ENCODE assay signal across 1 cellular context in the genomic region with DNA sequence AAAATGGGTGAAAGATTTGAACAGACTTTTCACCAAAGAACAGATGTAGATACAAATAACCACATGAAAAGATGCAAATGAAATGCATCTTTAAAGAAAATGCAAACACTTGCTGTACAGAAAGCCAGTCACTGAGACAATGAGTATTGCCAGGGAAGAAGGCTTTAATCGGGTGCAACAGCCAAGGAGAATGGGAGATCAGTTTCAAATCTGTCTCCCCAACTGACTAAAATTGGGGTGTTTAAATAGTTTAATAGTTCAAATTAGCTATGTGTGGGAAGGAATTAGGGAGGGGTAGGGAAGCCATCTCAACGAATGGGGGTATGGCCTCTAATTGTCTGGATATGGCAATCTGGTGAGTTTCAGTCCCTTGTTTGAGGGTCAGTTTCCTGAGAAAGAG.
TF ChIP-seq lines count a peak whose summit lies in the region.

No MANE protein-coding gene starts in this region.

TF ChIP-seq in K562, 482 proteins besides CTCF, POLR2A, EP300 and RAD21 (continued from another document):
- TF ChIP-seq SMC3 (conservative IDR thresholded peaks at IDR 0.05; ENCODE audit: insufficient read depth, low read depth, low read length), result no peak
- TF ChIP-seq, protein P1, sequence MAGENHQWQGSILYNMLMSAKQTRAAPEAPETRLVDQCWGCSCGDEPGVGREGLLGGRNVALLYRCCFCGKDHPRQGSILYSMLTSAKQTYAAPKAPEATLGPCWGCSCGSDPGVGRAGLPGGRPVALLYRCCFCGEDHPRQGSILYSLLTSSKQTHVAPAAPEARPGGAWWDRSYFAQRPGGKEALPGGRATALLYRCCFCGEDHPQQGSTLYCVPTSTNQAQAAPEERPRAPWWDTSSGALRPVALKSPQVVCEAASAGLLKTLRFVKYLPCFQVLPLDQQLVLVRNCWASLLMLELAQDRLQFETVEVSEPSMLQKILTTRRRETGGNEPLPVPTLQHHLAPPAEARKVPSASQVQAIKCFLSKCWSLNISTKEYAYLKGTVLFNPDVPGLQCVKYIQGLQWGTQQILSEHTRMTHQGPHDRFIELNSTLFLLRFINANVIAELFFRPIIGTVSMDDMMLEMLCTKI (IDR thresholded peaks at IDR 0.05; ENCODE audit: partially characterized antibody), result no peak
- no peak for TF ChIP-seq ZNF778 (CRISPR knock-in tag; IDR thresholded peaks at IDR 0.05)
